Comparison of ENCODE assay signal across 9 cellular contexts in the genomic region with DNA sequence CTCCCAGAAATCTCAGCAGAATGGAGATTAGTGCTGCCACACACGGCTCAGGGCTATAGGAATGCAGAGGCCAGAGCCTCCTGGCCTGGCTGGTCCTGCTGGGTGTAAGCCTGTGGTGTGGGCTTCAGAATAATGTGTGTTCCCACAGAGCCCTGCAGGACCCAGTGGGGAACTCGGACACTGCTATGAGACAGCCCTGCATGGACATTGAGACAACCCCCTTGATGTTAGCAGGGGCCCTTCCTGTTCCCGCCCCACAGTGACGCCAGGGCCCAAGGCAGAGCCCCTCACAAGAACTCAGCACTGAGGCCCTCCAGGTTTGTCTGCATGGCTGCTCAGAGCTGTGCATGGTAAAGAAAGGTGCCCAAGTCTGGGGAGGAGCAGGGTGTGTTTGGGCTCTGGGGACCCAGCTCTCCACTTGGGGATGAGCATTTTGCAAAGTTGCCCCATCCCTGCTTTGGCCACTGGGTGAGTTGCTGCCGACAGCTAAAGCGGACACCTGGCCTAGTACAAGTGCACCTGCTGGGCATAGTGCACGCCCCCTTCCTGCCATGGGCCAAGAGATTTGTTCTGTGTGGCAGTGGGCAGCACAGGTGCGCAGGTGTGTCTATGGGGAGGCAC. TPM values are rescaled to one million over a fixed set of nuclear protein-coding genes. Genes with fewer than 3 reads are reported as not detected.
DNase-seq lines count a peak whose midpoint lies in the region; ATAC-seq and TF ChIP-seq lines count a peak whose summit lies in the region.
"Had no signal": no experiment of that assay in that cellular context is flagged by ENCODE, and none has a peak within 500 bp of the region (broad histone marks: within the 10 kb centered on the region; RNA-seq: fewer than 3 reads in every experiment).

No MANE protein-coding gene starts in this region.

- H3K36me3 Mint-ChIP-seq in chondrocyte (ENCODE audit: low read depth) (no peaks in the 10 kb centered on the region), osteocyte (ENCODE audit: unreplicated experiment) (no peaks in the 10 kb centered on the region)

- DNase-seq in NCI-H1092 treated with DMSO at 0.1 percent for 48 hours (lab: John Stamatoyannopoulos, UW) = peak; percentile 7
- no peak for DNase-seq in NCI-H1092 (lab: John Stamatoyannopoulos, UW)
- DNase-seq in NCI-H2029 treated with DMSO at 0.1 percent for 48 hours (lab: John Stamatoyannopoulos, UW) = peak; percentile 11
- peak; percentile 77 for DNase-seq in chondrocyte (ENCODE audit: low spot score)
- no peak for DNase-seq in osteocyte (ENCODE audit: extremely low spot score, unreplicated experiment)
- DNase-seq in OCI-M2 (lab: John Stamatoyannopoulos, UW; ENCODE audit: unreplicated experiment) = no peak
- no peak for DNase-seq in A172 (ENCODE audit: low spot score)
- DNase-seq: islet precursor cell had no signal

- H3K4me3 Mint-ChIP-seq in chondrocyte (ENCODE audit: unreplicated experiment) (peak overlapping the region; percentile 67), osteocyte (ENCODE audit: unreplicated experiment) (peak overlapping the region; percentile 67)

- H3K27me3 Mint-ChIP-seq in chondrocyte (ENCODE audit: low read depth) (no peaks in the 10 kb centered on the region), osteocyte (ENCODE audit: unreplicated experiment) (no peaks in the 10 kb centered on the region)

- H3K27ac Mint-ChIP-seq in chondrocyte (ENCODE audit: unreplicated experiment) (no peak overlapping the region), osteocyte (ENCODE audit: unreplicated experiment) (no peak overlapping the region)

- ATAC-seq in HG02623 (IDR thresholded peaks at IDR 0.05; ENCODE audit: unreplicated experiment) = no peak

- H3K4me1 Mint-ChIP-seq in chondrocyte (ENCODE audit: low read depth) = peaks cover 10% of the 10 kb centered on the region
- peaks cover 6% of the 10 kb centered on the region for H3K4me1 Mint-ChIP-seq in osteocyte (ENCODE audit: unreplicated experiment)

- H3K9me3 Mint-ChIP-seq in chondrocyte (ENCODE audit: low read depth) (no peaks in the 10 kb centered on the region), osteocyte (ENCODE audit: unreplicated experiment) (no peaks in the 10 kb centered on the region)

- no peak for TF ChIP-seq CTCF in chondrocyte (IDR thresholded peaks at IDR 0.05)
- TF ChIP-seq CTCF in osteocyte (IDR thresholded peaks at IDR 0.05) = no peak

RNA-seq across cellular contexts. Expression of a gene that starts 1.9 kb away (rescaled TPM):
- total RNA-seq in chondrocyte = 80.3 to 114 TPM (median 82.7 TPM) in 3 replicates
- total RNA-seq in osteocyte = 74.9 and 81.5 TPM in 2 replicates
- 14.6 and 18.4 TPM in 2 replicates for total RNA-seq in A172 (2014; rRNA removed; shearing (Covaris generic))

RNA-seq across cellular contexts. Expression of a gene that starts 21.9 kb away (rescaled TPM):
- 8.6 to 12.5 TPM (median 10.0 TPM) in 3 replicates for total RNA-seq in chondrocyte
- total RNA-seq in osteocyte = 10.2 and 11.7 TPM in 2 replicates
- 19.9 and 60.5 TPM in 2 replicates for total RNA-seq in A172 (2014; rRNA removed; shearing (Covaris generic))

RNA-seq across cellular contexts. Expression of a gene that starts 21.9 kb away (rescaled TPM):
- total RNA-seq in chondrocyte = 3.8 to 9.1 TPM (median 5.5 TPM) in 3 replicates
- 3.8 and 4.2 TPM in 2 replicates for total RNA-seq in osteocyte
- 0.24 and 0.62 TPM in 2 replicates for total RNA-seq in A172 (2014; rRNA removed; shearing (Covaris generic))

Comparison
In these comparisons a context has a peak if more than half of its experiments do, and no peak if none do; other contexts are left out.
1. DNase-seq: peak in NCI-H1092 treated with DMSO at 0.1 percent for 48 hours (single experiment), NCI-H2029 treated with DMSO at 0.1 percent for 48 hours (single experiment) and chondrocyte (single experiment); none in NCI-H1092 (single experiment), osteocyte (single experiment), OCI-M2 (single experiment) and A172 (single experiment).